32 cellular contexts compared by ENCODE assay signal in the genomic region with DNA sequence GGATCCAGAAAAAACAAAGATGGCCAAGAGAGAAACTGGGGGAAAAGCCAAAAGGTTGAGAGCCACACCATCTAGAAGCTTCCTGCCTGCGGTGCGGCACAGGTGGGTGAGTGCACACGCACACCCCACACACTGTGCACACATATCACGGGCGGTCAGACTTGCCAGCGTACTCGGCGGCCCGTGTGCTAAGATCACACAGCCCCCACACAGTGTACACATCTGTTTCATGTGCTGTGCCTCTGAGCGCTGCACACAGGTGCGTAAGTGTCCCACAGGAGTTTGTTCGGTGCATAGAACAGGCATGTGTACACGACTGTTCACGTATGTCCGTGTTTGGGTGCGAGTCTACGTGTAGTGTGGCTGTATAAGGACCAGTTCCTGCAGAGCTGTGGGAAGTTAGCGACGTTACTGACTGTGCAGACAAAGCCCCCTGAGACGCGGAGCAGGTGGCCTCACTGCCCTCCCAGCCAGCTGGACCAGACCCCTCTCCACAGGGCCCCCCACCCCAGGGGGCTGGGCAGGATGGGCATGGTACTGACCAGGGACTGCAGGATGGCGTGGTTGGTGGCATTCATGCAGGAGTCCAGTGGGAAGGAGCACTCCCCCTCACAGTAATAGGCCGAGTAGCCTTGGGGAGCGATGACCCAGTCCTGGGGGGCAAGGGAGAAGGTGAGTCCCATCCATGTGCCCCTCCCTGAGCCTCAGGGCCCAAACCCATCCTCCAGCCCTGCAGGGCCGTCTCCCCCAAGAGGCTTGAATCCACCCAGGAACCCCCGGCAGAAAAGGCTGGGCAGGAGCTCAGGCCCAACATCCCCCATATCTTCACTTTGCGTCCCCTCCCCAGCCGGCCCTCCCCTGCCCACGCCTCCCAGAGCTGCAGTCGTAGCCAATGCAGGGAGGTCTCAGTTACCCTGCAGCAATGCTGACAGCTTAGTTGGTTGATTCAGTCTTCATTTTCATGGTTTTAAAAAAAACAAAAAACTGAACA.
"Had no signal": no experiment of that assay in that cellular context is flagged by ENCODE, and none has a peak within 500 bp of the region (broad histone marks: within the 10 kb centered on the region; RNA-seq: fewer than 3 reads in every experiment).

No MANE protein-coding gene starts in this region.

- H3K27ac ChIP-seq: adrenal gland, body of pancreas, breast epithelium, KMS-11, Peyer's patch, SJSA1 had no signal

- H3K27me3 ChIP-seq: adrenal gland, body of pancreas, breast epithelium, Peyer's patch, SJSA1 had no signal

- H3K4me2 ChIP-seq: KMS-11, SK-N-SH had no signal

- H3K9me3 Mint-ChIP-seq: activated CD4-positive, alpha-beta T cell treated with anti-CD3 and anti-CD28 coated beads, Interleukin-2, amount 10 ng/mL, durations not matched to agents 24 days and 14 days; activated CD8-positive, alpha-beta T cell treated with anti-CD3 and anti-CD28 coated beads for 36 hours; activated naive CD4-positive, alpha-beta T cell treated with anti-CD3 and anti-CD28 coated beads, Interleukin-2, amount 50 U/mL, for 72 hours; activated T-cell treated with anti-CD3 and anti-CD28 coated beads, Interleukin-2, amount 50 U/mL, for 72 hours; activated T-helper 17 cell treated with anti-CD3 and anti-CD28 coated beads, Interleukin-2, amount 50 U/mL, for 72 hours; T-helper 1 cell treated with Interleukin-12 subunit alpha and Interleukin-12 subunit beta and Interleukin-4 antibody, amounts not matched to agents 30 μg/mL and 1 μg/mL, for 36 hours; T-helper 2 cell treated with Interferon-gamma antibody and Interleukin-4, amounts not matched to agents 5 μg/mL and 100 μg/mL, for 36 hours had no signal

- H3K4me1 ChIP-seq: adrenal gland, body of pancreas, breast epithelium, Peyer's patch, SJSA1 had no signal

- DNase-seq: activated CD4-positive, alpha-beta T cell treated with anti-CD3 and anti-CD28 coated beads, Interleukin-2, amount 10 ng/mL, durations not matched to agents 24 days and 14 days; activated CD4-positive, alpha-beta T cell treated with anti-CD3 and anti-CD28 coated beads, Interleukin-2, amount 50 U/mL, for 4 hours; activated CD8-positive, alpha-beta T cell treated with anti-CD3 and anti-CD28 coated beads for 36 hours; activated effector memory CD4-positive, alpha-beta T cell treated with anti-CD3 and anti-CD28 coated beads, Interleukin-2, amount 50 U/mL, for 16 hours; activated naive CD4-positive, alpha-beta T cell; activated T-cell treated with anti-CD3 and anti-CD28 coated beads, Interleukin-2, amount 50 U/mL, for 1 hour; activated T-cell treated with anti-CD3 and anti-CD28 coated beads, Interleukin-2, amount 50 U/mL, for 72 hours; body of pancreas; MV-4-11; NCI-H1092; NCI-H1436 treated with DMSO at 0.1 percent for 48 hours; NCI-H1694 treated with DMSO at 0.1 percent for 48 hours; NCI-H2029; NCI-H510A; NCI-H526; NCI-H748 treated with DMSO at 0.1 percent for 48 hours; NK-92 treated with Interleukin-12 subunit alpha and Interleukin-12 subunit beta, amount 100 ng/mL, for 24 hours; PC-3; RPMI8226; SHP77 treated with DMSO at 0.1 percent for 48 hours; SK-N-SH had no signal

- H3K9me3 ChIP-seq: adrenal gland, body of pancreas, breast epithelium, Peyer's patch, SJSA1, SK-N-SH had no signal

- H3K27ac Mint-ChIP-seq: activated CD4-positive, alpha-beta T cell treated with anti-CD3 and anti-CD28 coated beads, Interleukin-2, amount 10 ng/mL, durations not matched to agents 24 days and 14 days; activated CD8-positive, alpha-beta T cell treated with anti-CD3 and anti-CD28 coated beads for 36 hours; activated T-cell treated with anti-CD3 and anti-CD28 coated beads, Interleukin-2, amount 50 U/mL, for 72 hours; activated T-helper 17 cell treated with anti-CD3 and anti-CD28 coated beads, Interleukin-2, amount 50 U/mL, for 72 hours; T-helper 1 cell treated with Interleukin-12 subunit alpha and Interleukin-12 subunit beta and Interleukin-4 antibody, amounts not matched to agents 30 μg/mL and 1 μg/mL, for 36 hours; T-helper 2 cell treated with Interferon-gamma antibody and Interleukin-4, amounts not matched to agents 5 μg/mL and 100 μg/mL, for 36 hours had no signal

- H3K36me3 ChIP-seq: adrenal gland, breast epithelium had no signal

- ATAC-seq: activated CD8-positive, alpha-beta T cell treated with anti-CD3 and anti-CD28 coated beads for 36 hours; activated naive CD4-positive, alpha-beta T cell treated with anti-CD3 and anti-CD28 coated beads, Interleukin-2, amount 50 U/mL, for 72 hours; activated T-cell treated with anti-CD3 and anti-CD28 coated beads, Interleukin-2, amount 50 U/mL, for 72 hours; activated T-helper 17 cell treated with anti-CD3 and anti-CD28 coated beads, Interleukin-2, amount 50 U/mL, for 72 hours; body of pancreas; PC-3 had no signal

- FAIRE-seq: astrocyte, TTC549 had no signal

- H3K4me3 ChIP-seq: adrenal gland, body of pancreas, breast epithelium, Peyer's patch, SJSA1 had no signal

- H3K27me3 Mint-ChIP-seq: activated CD4-positive, alpha-beta T cell treated with anti-CD3 and anti-CD28 coated beads, Interleukin-2, amount 10 ng/mL, durations not matched to agents 24 days and 14 days; activated CD8-positive, alpha-beta T cell treated with anti-CD3 and anti-CD28 coated beads for 36 hours; activated T-helper 17 cell treated with anti-CD3 and anti-CD28 coated beads, Interleukin-2, amount 50 U/mL, for 72 hours had no signal

- H3K4me3 Mint-ChIP-seq: activated CD4-positive, alpha-beta T cell treated with anti-CD3 and anti-CD28 coated beads, Interleukin-2, amount 10 ng/mL, durations not matched to agents 24 days and 14 days; activated CD8-positive, alpha-beta T cell treated with anti-CD3 and anti-CD28 coated beads for 36 hours; activated T-cell treated with anti-CD3 and anti-CD28 coated beads, Interleukin-2, amount 50 U/mL, for 72 hours; activated T-helper 17 cell treated with anti-CD3 and anti-CD28 coated beads, Interleukin-2, amount 50 U/mL, for 72 hours; T-helper 1 cell treated with Interleukin-12 subunit alpha and Interleukin-12 subunit beta and Interleukin-4 antibody, amounts not matched to agents 30 μg/mL and 1 μg/mL, for 36 hours; T-helper 2 cell treated with Interferon-gamma antibody and Interleukin-4, amounts not matched to agents 5 μg/mL and 100 μg/mL, for 36 hours had no signal

- H3K9ac ChIP-seq: KMS-11, SK-N-SH had no signal

- H3K4me1 Mint-ChIP-seq: activated T-helper 17 cell treated with anti-CD3 and anti-CD28 coated beads, Interleukin-2, amount 50 U/mL, for 72 hours had no signal
